ENCODE assay signal across 1 cellular context in genomic region chr16:5065813-5066212, GRCh38.
TF ChIP-seq lines count a peak whose summit lies in the region.

C16orf89 (minus strand) TSS chr16:5065956; CDS start chr16:5065908, 48 bp downstream.

TF ChIP-seq in K562, 482 proteins besides CTCF, POLR2A, EP300 and RAD21 (continued from another document):
- TF ChIP-seq BRF2 (IDR thresholded peaks at IDR 0.05; ENCODE audit: borderline replicate concordance, insufficient read depth, insufficient read length) (no peak), TFAP4 (CRISPR knock-in tag; IDR thresholded peaks at IDR 0.05; ENCODE audit: borderline replicate concordance) (no peak), HMGN3 (IDR thresholded peaks at IDR 0.05; ENCODE audit: borderline replicate concordance, extremely low read depth, insufficient read length, low read depth, low read length) (no peak), SOX6 (IDR thresholded peaks at IDR 0.05) (no peak), ZBTB40 (IDR thresholded peaks at IDR 0.05) (no peak), ZBTB40 (CRISPR knock-in tag; IDR thresholded peaks at IDR 0.05) (no peak), HDAC6 (IDR thresholded peaks at IDR 0.05; ENCODE audit: low read depth, low read length) (no peak), CEBPB (tag; IDR thresholded peaks at IDR 0.05) (no peak)
